In the genomic region with DNA sequence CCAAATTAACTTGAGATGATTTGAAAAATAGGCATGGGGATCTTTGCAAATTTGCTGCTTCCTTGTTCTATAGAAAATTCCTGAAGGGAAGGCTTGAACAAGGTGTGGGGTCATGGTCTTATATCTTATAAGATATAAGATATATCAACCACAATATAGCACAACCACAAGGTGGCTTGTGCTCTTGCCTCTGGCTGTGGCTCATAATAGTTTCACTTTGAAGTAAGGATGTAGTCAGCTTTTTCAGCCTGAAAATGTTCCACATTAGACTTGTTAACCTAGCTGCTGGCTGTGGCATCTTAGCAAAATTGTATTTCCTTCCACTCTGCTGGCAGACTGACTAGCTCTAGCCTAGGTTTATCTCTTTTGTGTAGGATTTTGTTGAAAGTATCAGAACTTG, we compare ENCODE assay signal across 12 cellular contexts.
DNase-seq lines count a peak whose midpoint lies in the region; ATAC-seq and TF ChIP-seq lines count a peak whose summit lies in the region.
"Had no signal": no experiment of that assay in that cellular context is flagged by ENCODE, and none has a peak within 500 bp of the region (broad histone marks: within the 10 kb centered on the region; RNA-seq: fewer than 3 reads in every experiment).

No MANE protein-coding gene starts in this region.

- DNase-seq in AG10803 (ENCODE audit: low read depth) (no peak), HCEC 1CT (peak; percentile 15), hepatocyte (ENCODE audit: low spot score) (peak; percentile 23), caudate nucleus (lab: John Stamatoyannopoulos, UW) (no peak), DMS153 (lab: John Stamatoyannopoulos, UW) (no peak)
- peak; percentile 56 for DNase-seq in activated CD8-positive, alpha-beta T cell treated with anti-CD3 and anti-CD28 coated beads, Interleukin-2, amount 10 ng/mL, durations not matched to agents 7 days and 5 days
- no peak for DNase-seq in effector CD4-positive, alpha-beta T cell
- DNase-seq: islet precursor cell, sigmoid colon had no signal

- H4K20me1 ChIP-seq in hepatocyte (ENCODE audit: insufficient read depth, poor library complexity, severe bottlenecking), result no peaks in the 10 kb centered on the region

- H3K9me3 ChIP-seq in hepatocyte (ENCODE audit: low read depth), result no peaks in the 10 kb centered on the region
- H3K9me3 ChIP-seq: sigmoid colon had no signal

- peaks cover 3% of the 10 kb centered on the region for H3K4me1 ChIP-seq in hepatocyte (ENCODE audit: insufficient read depth)
- H3K4me1 ChIP-seq: sigmoid colon had no signal

- no peaks in the 10 kb centered on the region for H3K27me3 Mint-ChIP-seq in activated CD8-positive, alpha-beta T cell treated with anti-CD3 and anti-CD28 coated beads, Interleukin-2, amount 10 ng/mL, durations not matched to agents 7 days and 5 days (ENCODE audit: low read depth)
- H3K27me3 Mint-ChIP-seq: dendritic cell treated with granulocyte-macrophage colony-stimulating factor and Interleukin-4, amounts not matched to agents 40 ng/mL and 50 ng/mL, for 4 days; stimulated activated memory B cell treated with anti-CD40 and anti-IgM and Interleukin-4, amounts not matched to agents 10 μg/mL and 1 μg/mL and 100 μg/mL, for 72 hours had no signal

- H3K27me3 ChIP-seq in hepatocyte, result no peaks in the 10 kb centered on the region
- H3K27me3 ChIP-seq: sigmoid colon had no signal

- CTCF ChIA-PET in activated CD8-positive, alpha-beta T cell treated with anti-CD3 and anti-CD28 coated beads, Interleukin-2, amount 10 ng/mL, durations not matched to agents 7 days and 5 days (lab: Charles Lee), result interaction anchor here (0.7 to 1.4 kb wide), 9 partner anchors 16 to 483 kb away, joined by 3 to 5 read pairs (median 3); a partner anchor contains a TSS

- TF ChIP-seq CTCF in AG10803 (conservative IDR thresholded peaks at IDR 0.05; ENCODE audit: low read length) (peak; percentile 22; the same call in 1 of the 2 replicates), hepatocyte (IDR thresholded peaks at IDR 0.05; ENCODE audit: poor library complexity) (no peak)

- H3K4me2 ChIP-seq in hepatocyte, result no peak overlapping the region

- POLR2A ChIA-PET in activated CD8-positive, alpha-beta T cell treated with anti-CD3 and anti-CD28 coated beads, Interleukin-2, amount 10 ng/mL, durations not matched to agents 7 days and 5 days (lab: Charles Lee), result no interaction called here

- no peak overlapping the region for H3K4me3 ChIP-seq in AG10803 (ENCODE audit: low read length)
- H3K4me3 ChIP-seq in hepatocyte, result no peak overlapping the region
- H3K4me3 ChIP-seq: sigmoid colon had no signal

- ATAC-seq in activated CD8-positive, alpha-beta T cell treated with anti-CD3 and anti-CD28 coated beads, Interleukin-2, amount 10 ng/mL, durations not matched to agents 7 days and 5 days, result peak; percentile 85
- ATAC-seq in GM21576 (IDR thresholded peaks at IDR 0.05; ENCODE audit: unreplicated experiment), result no peak
- ATAC-seq: stimulated activated memory B cell treated with anti-CD40 and anti-IgM and Interleukin-4, amounts not matched to agents 10 μg/mL and 1 μg/mL and 100 μg/mL, for 72 hours had no signal

- peaks cover 61% of the 10 kb centered on the region for H3K4me1 Mint-ChIP-seq in activated CD8-positive, alpha-beta T cell treated with anti-CD3 and anti-CD28 coated beads, Interleukin-2, amount 10 ng/mL, durations not matched to agents 7 days and 5 days (ENCODE audit: low read depth)
- H3K4me1 Mint-ChIP-seq: stimulated activated memory B cell treated with anti-CD40 and anti-IgM and Interleukin-4, amounts not matched to agents 10 μg/mL and 1 μg/mL and 100 μg/mL, for 72 hours had no signal

- no peak overlapping the region for H3K4me3 Mint-ChIP-seq in activated CD8-positive, alpha-beta T cell treated with anti-CD3 and anti-CD28 coated beads, Interleukin-2, amount 10 ng/mL, durations not matched to agents 7 days and 5 days
- H3K4me3 Mint-ChIP-seq: dendritic cell treated with granulocyte-macrophage colony-stimulating factor and Interleukin-4, amounts not matched to agents 40 ng/mL and 50 ng/mL, for 4 days; stimulated activated memory B cell treated with anti-CD40 and anti-IgM and Interleukin-4, amounts not matched to agents 10 μg/mL and 1 μg/mL and 100 μg/mL, for 72 hours had no signal

- no peaks in the 10 kb centered on the region for H3K79me2 ChIP-seq in hepatocyte

- H3K27ac ChIP-seq in hepatocyte (no peak overlapping the region), caudate nucleus (ENCODE audit: low read depth, low read length) (no peak overlapping the region)
- H3K27ac ChIP-seq: sigmoid colon had no signal

- no peaks in the 10 kb centered on the region for H3K36me3 Mint-ChIP-seq in activated CD8-positive, alpha-beta T cell treated with anti-CD3 and anti-CD28 coated beads, Interleukin-2, amount 10 ng/mL, durations not matched to agents 7 days and 5 days (ENCODE audit: low read depth)
- H3K36me3 Mint-ChIP-seq: stimulated activated memory B cell treated with anti-CD40 and anti-IgM and Interleukin-4, amounts not matched to agents 10 μg/mL and 1 μg/mL and 100 μg/mL, for 72 hours had no signal

- no peaks in the 10 kb centered on the region for H3K36me3 ChIP-seq in hepatocyte (replicated peaks; ENCODE audit: insufficient read depth, low read depth)
- H3K36me3 ChIP-seq: sigmoid colon had no signal

- peak overlapping the region; percentile 77 for H3K27ac Mint-ChIP-seq in activated CD8-positive, alpha-beta T cell treated with anti-CD3 and anti-CD28 coated beads, Interleukin-2, amount 10 ng/mL, durations not matched to agents 7 days and 5 days
- H3K27ac Mint-ChIP-seq: dendritic cell treated with granulocyte-macrophage colony-stimulating factor and Interleukin-4, amounts not matched to agents 40 ng/mL and 50 ng/mL, for 4 days; stimulated activated memory B cell treated with anti-CD40 and anti-IgM and Interleukin-4, amounts not matched to agents 10 μg/mL and 1 μg/mL and 100 μg/mL, for 72 hours had no signal

- H3K9me2 ChIP-seq in hepatocyte (replicated peaks; ENCODE audit: insufficient read depth), result no peaks in the 10 kb centered on the region

- no peaks in the 10 kb centered on the region for H3K9me3 Mint-ChIP-seq in activated CD8-positive, alpha-beta T cell treated with anti-CD3 and anti-CD28 coated beads, Interleukin-2, amount 10 ng/mL, durations not matched to agents 7 days and 5 days (ENCODE audit: insufficient read depth)
- H3K9me3 Mint-ChIP-seq: dendritic cell treated with granulocyte-macrophage colony-stimulating factor and Interleukin-4, amounts not matched to agents 40 ng/mL and 50 ng/mL, for 4 days had no signal

- H2AFZ ChIP-seq in hepatocyte, result no peak overlapping the region

Comparison
In these comparisons a context has a peak if more than half of its experiments do, and no peak if none do; other contexts are left out.
1. DNase-seq: peak in HCEC 1CT (single experiment), activated CD8-positive, alpha-beta T cell treated with anti-CD3 and anti-CD28 coated beads, Interleukin-2, amount 10 ng/mL, durations not matched to agents 7 days and 5 days (single experiment) and hepatocyte (single experiment); none in AG10803 (single experiment), effector CD4-positive, alpha-beta T cell (single experiment), caudate nucleus (0 of 61) and DMS153 (single experiment).